In the genomic region with DNA sequence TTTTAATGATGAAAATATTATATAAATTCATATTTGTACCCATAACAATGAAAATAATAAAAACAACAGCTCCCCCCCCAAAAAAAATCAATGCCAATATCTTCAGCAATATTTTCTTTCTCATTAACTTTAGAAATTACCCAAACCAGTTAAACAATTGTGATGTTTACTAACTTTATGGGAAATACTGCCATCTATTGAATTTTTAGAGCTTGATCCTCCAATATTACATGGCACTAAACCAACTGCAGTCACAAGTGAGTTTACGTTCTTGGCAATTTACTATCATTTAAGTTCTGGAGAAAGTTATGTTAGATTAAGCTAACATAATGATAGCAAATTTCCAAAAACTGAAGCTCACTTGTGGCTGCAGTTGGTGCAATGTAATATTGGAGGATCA, we compare ENCODE assay signal across 13 cellular contexts.
DNase-seq lines count a peak whose midpoint lies in the region; ATAC-seq and TF ChIP-seq lines count a peak whose summit lies in the region.
"Had no signal": no experiment of that assay in that cellular context is flagged by ENCODE, and none has a peak within 500 bp of the region (broad histone marks: within the 10 kb centered on the region; RNA-seq: fewer than 3 reads in every experiment).

No MANE protein-coding gene starts in this region.

- H3K9me3 ChIP-seq in mesenchymal stem cell (ENCODE audit: control insufficient read depth, low read length) = no peaks in the 10 kb centered on the region
- H3K9me3 ChIP-seq: spleen, thoracic aorta had no signal

- intact Hi-C loops in activated CD4-positive, alpha-beta T cell treated with anti-CD3 and anti-CD28 coated beads for 36 hours (cut with DNase I, micrococcal nuclease) = no loop called here

- TF ChIP-seq CTCF in VCaP (conservative IDR thresholded peaks at IDR 0.05) = peak; percentile 50

- no peaks in the 10 kb centered on the region for H3K36me3 Mint-ChIP-seq in activated CD4-positive, alpha-beta T cell treated with anti-CD3 and anti-CD28 coated beads for 36 hours (ENCODE audit: low read depth)

- H4K8ac ChIP-seq in mesenchymal stem cell (ENCODE audit: low read length) = no peak overlapping the region

- no CpG with 5 or more reads among the region's 1 CpG for WGBS in mesenchymal stem cell

- no peaks in the 10 kb centered on the region for H3K36me3 ChIP-seq in mesenchymal stem cell (ENCODE audit: control insufficient read depth in 1 of 2, insufficient read depth in 2 of 2, low read depth in 1 of 2, low read length in 2 of 2)
- H3K36me3 ChIP-seq: spleen, thoracic aorta had no signal

- H3K4me2 ChIP-seq in mesenchymal stem cell (ENCODE audit: low read length, poor library complexity, severe bottlenecking) = no peak overlapping the region

- H3K27me3 Mint-ChIP-seq in activated CD4-positive, alpha-beta T cell treated with anti-CD3 and anti-CD28 coated beads for 36 hours = no peaks in the 10 kb centered on the region

- no peak overlapping the region for H2BK15ac ChIP-seq in mesenchymal stem cell (ENCODE audit: low read depth, poor library complexity, severe bottlenecking)

- no peak overlapping the region for H2BK5ac ChIP-seq in mesenchymal stem cell (ENCODE audit: low read depth, low read length, poor library complexity, severe bottlenecking)

- H3K27me3 ChIP-seq in mesenchymal stem cell (ENCODE audit: control insufficient read depth in 1 of 2, insufficient read depth in 1 of 2, low read length in 2 of 2) = no peaks in the 10 kb centered on the region
- H3K27me3 ChIP-seq: spleen had no signal

- H3K18ac ChIP-seq in mesenchymal stem cell (ENCODE audit: low read depth in 1 of 2, low read length in 2 of 2) = no peak overlapping the region

- no peak overlapping the region for H3K4ac ChIP-seq in mesenchymal stem cell (ENCODE audit: low read depth in 1 of 2, low read length in 2 of 2)

- no peak overlapping the region for H3K27ac ChIP-seq in VCaP
- no peak overlapping the region for H3K27ac ChIP-seq in mesenchymal stem cell (ENCODE audit: low read length, poor library complexity, severe bottlenecking)
- H3K27ac ChIP-seq: spleen, thoracic aorta had no signal

- no peak overlapping the region for H2BK120ac ChIP-seq in mesenchymal stem cell (ENCODE audit: low read depth, low read length)

- no peak overlapping the region for H3K4me3 Mint-ChIP-seq in activated CD4-positive, alpha-beta T cell treated with anti-CD3 and anti-CD28 coated beads for 36 hours

- H3K27ac Mint-ChIP-seq in activated CD4-positive, alpha-beta T cell treated with anti-CD3 and anti-CD28 coated beads for 36 hours = no peak overlapping the region

- ATAC-seq in GM19395 (IDR thresholded peaks at IDR 0.05; ENCODE audit: unreplicated experiment) (no peak), HG03565 (IDR thresholded peaks at IDR 0.05; ENCODE audit: unreplicated experiment) (no peak)
- ATAC-seq in activated CD4-positive, alpha-beta T cell treated with anti-CD3 and anti-CD28 coated beads for 36 hours = no peak

- no peak overlapping the region for H3K4me3 ChIP-seq in mesenchymal stem cell (ENCODE audit: insufficient read depth in 1 of 2, low read depth in 1 of 2, low read length in 2 of 2)
- H3K4me3 ChIP-seq: spleen, thoracic aorta had no signal

- H4K91ac ChIP-seq in mesenchymal stem cell (ENCODE audit: low read length) = no peak overlapping the region

- H3K9me3 Mint-ChIP-seq in activated CD4-positive, alpha-beta T cell treated with anti-CD3 and anti-CD28 coated beads for 36 hours (ENCODE audit: low read depth) = peaks cover 8% of the 10 kb centered on the region

- H2AK5ac ChIP-seq in mesenchymal stem cell (ENCODE audit: low read length, severe bottlenecking) = no peak overlapping the region

- no peaks in the 10 kb centered on the region for H3K4me1 ChIP-seq in mesenchymal stem cell (ENCODE audit: control insufficient read depth, insufficient read depth, low read depth, low read length)
- H3K4me1 ChIP-seq: spleen had no signal

- H3K4me1 Mint-ChIP-seq in activated CD4-positive, alpha-beta T cell treated with anti-CD3 and anti-CD28 coated beads for 36 hours = no peaks in the 10 kb centered on the region

- CTCF ChIA-PET in activated CD4-positive, alpha-beta T cell treated with anti-CD3 and anti-CD28 coated beads for 36 hours (lab: Charles Lee) = no interaction called here

- no peak overlapping the region for H3K9ac ChIP-seq in mesenchymal stem cell (ENCODE audit: low read length)

- DNase-seq in ELR (ENCODE audit: low read depth) = peak; percentile 32
- DNase-seq in NCI-H1694 treated with DMSO at 0.1 percent for 48 hours (lab: John Stamatoyannopoulos, UW) = peak; percentile 57
- peak; percentile 3 for DNase-seq in mesenchymal stem cell
- DNase-seq in cerebellar cortex (ENCODE audit: low spot score) = no peak
- no peak for DNase-seq in activated CD4-positive, alpha-beta T cell treated with anti-CD3 and anti-CD28 coated beads for 36 hours
- DNase-seq: activated T-cell treated with anti-CD3 and anti-CD28 coated beads for 4 hours; effector CD8-positive, alpha-beta T cell; RPMI8226; spleen had no signal

- no peak overlapping the region for H2BK12ac ChIP-seq in mesenchymal stem cell (ENCODE audit: low read length in 2 of 2)

- H3K14ac ChIP-seq in mesenchymal stem cell (ENCODE audit: low read length in 2 of 2) = no peak overlapping the region

- H3K79me1 ChIP-seq in mesenchymal stem cell (replicated peaks; ENCODE audit: low read length, poor library complexity, severe bottlenecking) = no peaks in the 10 kb centered on the region

- POLR2A ChIA-PET in activated CD4-positive, alpha-beta T cell treated with anti-CD3 and anti-CD28 coated beads for 36 hours (lab: Charles Lee) = no interaction called here

- H2AFZ ChIP-seq in mesenchymal stem cell (ENCODE audit: low read depth, low read length) = no peak overlapping the region

- no peak overlapping the region for H3K23ac ChIP-seq in mesenchymal stem cell (ENCODE audit: low read length in 2 of 2)

Comparison
In these comparisons a context has a peak if more than half of its experiments do, and no peak if none do; other contexts are left out.
1. DNase-seq: peak in ELR (single experiment), NCI-H1694 treated with DMSO at 0.1 percent for 48 hours (single experiment) and mesenchymal stem cell (single experiment); none in cerebellar cortex (single experiment) and activated CD4-positive, alpha-beta T cell treated with anti-CD3 and anti-CD28 coated beads for 36 hours (single experiment).